Comparison of ENCODE assay signal across 8 cellular contexts in genomic region chr14:100221419-100222218, GRCh38. TPM values are rescaled to one million over a fixed set of nuclear protein-coding genes. Genes with fewer than 3 reads are reported as not detected.
DNase-seq lines count a peak whose midpoint lies in the region; ATAC-seq and TF ChIP-seq lines count a peak whose summit lies in the region.

No MANE protein-coding gene starts in this region.

- BruUV-seq in PC-3 (replicated peaks; lab: Mats Ljungman, UMichigan), result no TSS peak

- H3F3A ChIP-seq in PC-3 (ENCODE audit: low read length, unreplicated experiment), result no peaks in the 10 kb centered on the region

- POLR2A ChIA-PET in PC-3 (lab: Charles Lee; ENCODE audit: unreplicated experiment), result no interaction called here

- H3K27me3 ChIP-seq in PC-3 (ENCODE audit: low read length) (no peaks in the 10 kb centered on the region), right atrium auricular region (no peaks in the 10 kb centered on the region), gastrocnemius medialis (no peaks in the 10 kb centered on the region)

- peak overlapping the region; percentile 17; the same call in 1 of the 2 replicates for H3K9ac ChIP-seq in PC-3 (ENCODE audit: low read length)

- intact Hi-C loops in PC-3 (cut with micrococcal nuclease) (no loop called here), gastrocnemius medialis (cut with DNase I; ENCODE audit: low total_unique reads) (no loop called here)

- in situ Hi-C loops in gastrocnemius medialis (cut with MboI; ENCODE audit: low sequenced_read_pairs in 4 of 4), result no loop called here

- H4K20me1 ChIP-seq in PC-3 (ENCODE audit: low read length), result no peaks in the 10 kb centered on the region

- peak overlapping the region; percentile 58 for H2AFZ ChIP-seq in PC-3 (ENCODE audit: low read length)

- H3K9me2 ChIP-seq in PC-3 (replicated peaks; ENCODE audit: low read length), result no peaks in the 10 kb centered on the region

- H3K9me3 ChIP-seq in PC-3 (ENCODE audit: low read length) (no peaks in the 10 kb centered on the region), right atrium auricular region (no peaks in the 10 kb centered on the region), gastrocnemius medialis (no peaks in the 10 kb centered on the region)

- peaks cover 9% of the 10 kb centered on the region; the same call in 1 of the 2 replicates for H3K4me1 ChIP-seq in PC-3 (ENCODE audit: insufficient read depth, low read length)
- peaks cover 0 to 34% of the 10 kb centered on the region in 2 donors for H3K4me1 ChIP-seq in right atrium auricular region
- H3K4me1 ChIP-seq in gastrocnemius medialis, result peaks cover 0 to 4% of the 10 kb centered on the region in 2 donors

- DNase-seq in COR-L47 (lab: John Stamatoyannopoulos, UW) (peak; percentile 70), PC-3 (peak; percentile 55), right atrium auricular region (ENCODE audit: low spot score) (peak; percentile 69), gastrocnemius medialis (no peak), middle frontal gyrus (ENCODE audit: extremely low spot score, low spot score) (no peak)
- DNase-seq in activated naive CD4-positive, alpha-beta T cell (lab: John Stamatoyannopoulos, UW), result peak; percentile 12 to 62 (median 26)

- H3K36me3 ChIP-seq in PC-3 (ENCODE audit: low read depth, low read length), result no peaks in the 10 kb centered on the region
- no peaks in the 10 kb centered on the region for H3K36me3 ChIP-seq in right atrium auricular region
- H3K36me3 ChIP-seq in gastrocnemius medialis, result no peaks in the 10 kb centered on the region

- H3K79me2 ChIP-seq in PC-3 (ENCODE audit: low read length), result no peaks in the 10 kb centered on the region

- TF ChIP-seq CTCF in PC-3 (conservative IDR thresholded peaks at IDR 0.05; ENCODE audit: low read depth, low read length) (no peak), right atrium auricular region (IDR thresholded peaks at IDR 0.05) (no peak), gastrocnemius medialis (IDR thresholded peaks at IDR 0.05 in 4 of 5, conservative IDR thresholded peaks at IDR 0.05 in 1 of 5) (no peak)

- no peak for TF ChIP-seq POLR2A in gastrocnemius medialis (IDR thresholded peaks at IDR 0.05)

- peak; percentile 96 for ATAC-seq in GM19452 (IDR thresholded peaks at IDR 0.05; ENCODE audit: unreplicated experiment)
- peak; percentile 95 for ATAC-seq in HG03520 (IDR thresholded peaks at IDR 0.05; ENCODE audit: unreplicated experiment)
- peak; percentile 92 for ATAC-seq in PC-3
- ATAC-seq in gastrocnemius medialis, result peak in 1 of 2 donors; percentile 39

- CTCF ChIA-PET in PC-3 (lab: Charles Lee), result interaction anchor here (0.5 to 0.6 kb wide), 2 partner anchors 114 to 276 kb away, joined by 3 to 4 read pairs; no protein-coding TSS in a partner anchor

- peak overlapping the region; percentile 58 for H3K4me3 ChIP-seq in PC-3 (ENCODE audit: low read length)
- H3K4me3 ChIP-seq in right atrium auricular region, result peak overlapping the region; percentile 23 to 50
- H3K4me3 ChIP-seq in gastrocnemius medialis, result peak overlapping the region; percentile 32 to 56 (median 42)

- H3K4me2 ChIP-seq in PC-3 (ENCODE audit: low read length), result peak overlapping the region; percentile 78

- no peak overlapping the region for H3K27ac ChIP-seq in PC-3 (ENCODE audit: low read length)
- peak overlapping the region; percentile 38 to 53 for H3K27ac ChIP-seq in right atrium auricular region
- peak overlapping the region in 2 of 4 donors; percentile 8 to 44 for H3K27ac ChIP-seq in gastrocnemius medialis

RNA-seq across cellular contexts. Expression of gene YY1, which starts 17.3 kb away (rescaled TPM):
- total RNA-seq in PC-3 (2014; rRNA removed), result 64.1 and 88.4 TPM in 2 replicates
- 10 to 100 TPM; 31.3 to 36.3 TPM for total RNA-seq in right atrium auricular region
- 10 to 100 TPM; 39.3 to 48.7 (median 43.7) TPM for total RNA-seq in gastrocnemius medialis

Comparison
In these comparisons a context has a peak if more than half of its experiments do, and no peak if none do; other contexts are left out.
1. DNase-seq: peak in COR-L47 (single experiment), PC-3 (single experiment), activated naive CD4-positive, alpha-beta T cell (4 of 4) and right atrium auricular region (single experiment); none in gastrocnemius medialis (0 of 2) and middle frontal gyrus (single experiment).
2. Peak in every context shown above with its lines, with median percentiles within 50 percentile points of each other: H3K4me3 ChIP-seq.